ENCODE assay signal across 9 cellular contexts in genomic region chr6:132511159-132511835, GRCh38. TPM values are rescaled to one million over a fixed set of nuclear protein-coding genes. Genes with fewer than 3 reads are reported as not detected.
DNase-seq lines count a peak whose midpoint lies in the region; ATAC-seq, FAIRE-seq and TF ChIP-seq lines count a peak whose summit lies in the region.
"Had no signal": no experiment of that assay in that cellular context is flagged by ENCODE, and none has a peak within 500 bp of the region (broad histone marks: within the 10 kb centered on the region; RNA-seq: fewer than 3 reads in every experiment).

No MANE protein-coding gene starts in this region.

- H3K4me1 ChIP-seq in GM12878 (ENCODE audit: control insufficient read depth, insufficient read depth, low read length) (peaks cover 9% of the 10 kb centered on the region), mesendoderm (ENCODE audit: control insufficient read depth, low read depth, low read length) (no peaks in the 10 kb centered on the region)

- H3K27ac ChIP-seq in GM12878 (ENCODE audit: control insufficient read depth, insufficient read depth) (peak overlapping the region; percentile 63), mesendoderm (ENCODE audit: low read depth, low read length) (no peak overlapping the region)

- no peak overlapping the region for H2BK15ac ChIP-seq in mesendoderm (replicated peaks; ENCODE audit: low read depth)

- H3K4ac ChIP-seq in mesendoderm (ENCODE audit: low read depth, low read length), result no peak overlapping the region

- peak overlapping the region; percentile 79 for H3K4me3 ChIP-seq in AG10803 (ENCODE audit: low read length)
- H3K4me3 ChIP-seq in GM12878, result peak overlapping the region; percentile 61
- no peak overlapping the region for H3K4me3 ChIP-seq in mesendoderm (ENCODE audit: low read length)

- H3K9ac ChIP-seq in GM12878 (ENCODE audit: control insufficient read depth, insufficient read depth, low read length), result peak overlapping the region; percentile 51
- H3K9ac ChIP-seq in mesendoderm (ENCODE audit: low read length), result no peak overlapping the region

- peaks cover 8% of the 10 kb centered on the region for H3K79me1 ChIP-seq in mesendoderm (ENCODE audit: low read length)

- H3K56ac ChIP-seq in mesendoderm (ENCODE audit: low read length), result no peak overlapping the region

- RAD21 ChIA-PET in GM12878 (lab: Charles Lee; ENCODE audit: unreplicated experiment), result interaction anchor here (0.7 to 2.4 kb wide), 2 partner anchors 16 to 27 kb away, joined by 3 to 10 read pairs; no protein-coding TSS in a partner anchor

- no peak overlapping the region for H2AK5ac ChIP-seq in mesendoderm (ENCODE audit: low read length)

- no peak for FAIRE-seq in GM12878 (lab: Jason Lieb, UNC)
- FAIRE-seq: colon had no signal

- H2BK120ac ChIP-seq in mesendoderm (ENCODE audit: low read depth, low read length), result no peak overlapping the region

- SMC1A ChIA-PET in GM12878 (lab: Charles Lee; ENCODE audit: uncharacterized antibody, unreplicated experiment), result interaction anchor here (2.1 to 3.0 kb wide), 2 partner anchors 15 to 231 kb away, joined by 7 to 24 read pairs; no protein-coding TSS in a partner anchor

- no peak overlapping the region for H4K8ac ChIP-seq in mesendoderm (ENCODE audit: low read depth, low read length)

- peaks cover 68% of the 10 kb centered on the region for H3K79me2 ChIP-seq in GM12878 (ENCODE audit: control insufficient read depth, insufficient read depth, low read length)
- peaks cover 12% of the 10 kb centered on the region for H3K79me2 ChIP-seq in mesendoderm (ENCODE audit: control insufficient read depth, insufficient read depth, low read length)

- no peak; a peak in 1 of 4 replicates for TF ChIP-seq EP300 in GM12878 (IDR thresholded peaks at IDR 0.05; ENCODE audit: borderline replicate concordance in 1 of 2, control insufficient read depth in 1 of 2, low read depth in 2 of 2, low read length in 2 of 2)

- TF ChIP-seq POLR2A in GM12878 (IDR thresholded peaks at IDR 0.05; ENCODE audit: low read depth, low read length), result no peak

- intact Hi-C loops in GM12878 (cut with micrococcal nuclease; ENCODE audit: unreplicated experiment), result loop anchor here (5.0 to 10.0 kb wide), 3 partner anchors 251 to 1444 kb away; partner anchors contain the start of genes RPS12 and TBPL1

- TF ChIP-seq RAD21 in GM12878 (IDR thresholded peaks at IDR 0.05; ENCODE audit: insufficient read depth, low read depth, low read length), result no peak

- TF ChIP-seq CTCF in AG10803 (conservative IDR thresholded peaks at IDR 0.05; ENCODE audit: low read length), result no peak
- TF ChIP-seq CTCF in GM12878 (IDR thresholded peaks at IDR 0.05 in 2 of 3, conservative IDR thresholded peaks at IDR 0.05 in 1 of 3; ENCODE audit: control insufficient read depth in 2 of 3, extremely low read depth in 1 of 3, insufficient read depth in 1 of 3, low read depth in 3 of 3, low read length in 3 of 3), result no peak

- POLR2A ChIA-PET in GM12878 (lab: Charles Lee), result interaction anchor here (0.6 to 2.7 kb wide), 2 partner anchors 10 to 15 kb away, joined by 5 to 25 read pairs; no protein-coding TSS in a partner anchor

- no peak overlapping the region for H2AFZ ChIP-seq in GM12878 (ENCODE audit: control insufficient read depth, low read depth, low read length)

- no peak overlapping the region for H2BK5ac ChIP-seq in mesendoderm (ENCODE audit: low read length)

- H4K20me1 ChIP-seq in GM12878 (ENCODE audit: control insufficient read depth, insufficient read depth), result no peaks in the 10 kb centered on the region

- peak overlapping the region; percentile 51 for H3K23ac ChIP-seq in mesendoderm (ENCODE audit: low read length)

- H3K36me3 ChIP-seq in GM12878 (ENCODE audit: control insufficient read depth in 2 of 2, insufficient read depth in 2 of 2, low read length in 1 of 2) (peaks cover 0 to 11% of the 10 kb centered on the region in 2 experiments; a peak in 1 of 4 replicates), mesendoderm (ENCODE audit: control insufficient read depth, insufficient read depth, low read length) (no peaks in the 10 kb centered on the region)

- H3K27me3 ChIP-seq in GM12878 (replicated peaks in 1 of 2; ENCODE audit: control insufficient read depth in 2 of 2, insufficient read depth in 2 of 2, low read length in 1 of 2), result no peaks in the 10 kb centered on the region
- no peaks in the 10 kb centered on the region for H3K27me3 ChIP-seq in mesendoderm (ENCODE audit: insufficient read depth, low read length, poor library complexity)

- no peak overlapping the region for H3K18ac ChIP-seq in mesendoderm (ENCODE audit: low read length)

- DNase-seq in AG10803 (ENCODE audit: low read depth) (no peak), HCEC 1CT (peak; percentile 49), GM12878 (ENCODE audit: low read depth, low spot score) (no peak), mesendoderm (no peak), GOT3 (lab: John Stamatoyannopoulos, UW) (no peak), SKM-1 (lab: John Stamatoyannopoulos, UW; ENCODE audit: unreplicated experiment) (no peak), hippocampal formation (lab: John Stamatoyannopoulos, UW) (no peak), AG08396 (ENCODE audit: low spot score) (no peak)

- WGBS in GM12878 (ENCODE audit: insufficient coverage, insufficient replicate concordance, low lambda C conversion rate, missing lambda C conversion rate), result 1% methylated on average over 5 of the region's 5 CpGs
- WGBS in mesendoderm (ENCODE audit: extremely low coverage, insufficient coverage, low lambda C conversion rate), result no CpG with 5 or more reads among the region's 5 CpGs

- H3K4me2 ChIP-seq in GM12878 (ENCODE audit: control insufficient read depth, insufficient read depth) (peak overlapping the region; percentile 67), mesendoderm (ENCODE audit: low read length) (no peak overlapping the region)

- in situ Hi-C loops in GM12878 (cut with MboI), result no loop called here

- no peaks in the 10 kb centered on the region for H3K9me3 ChIP-seq in GM12878 (replicated peaks; ENCODE audit: control insufficient read depth, insufficient read depth, low read length)

- peak; percentile 40 for ATAC-seq in GM12878

- no peak overlapping the region for H4K5ac ChIP-seq in mesendoderm (ENCODE audit: low read length)

- BruUV-seq in GM12878 (replicated peaks; lab: Mats Ljungman, UMichigan), result no TSS peak

- CTCF ChIA-PET in GM12878 (lab: Yijun Ruan, JAX), result interaction anchor here (0.8 to 1.0 kb wide), 2 partner anchors 11 to 27 kb away, joined by 3 to 4 read pairs; no protein-coding TSS in a partner anchor

RNA-seq across cellular contexts. Expression of gene STX7, which starts 1.6 kb away (rescaled TPM):
- total RNA-seq in GM12878 (2013; cell fraction: nucleolus; rRNA removed), result 94.1 and 97.1 TPM in 2 replicates
- 28.8 and 33.4 TPM in 2 replicates for total RNA-seq in GM12878 (2014; rRNA removed)
- total RNA-seq in GM12878 (2014; rRNA removed; fragmentation: Illumina TruSeq; extraction: Trizol), result 44.2 and 50.1 TPM in 2 replicates
- 57.9 and 60.8 TPM in 2 replicates for total RNA-seq in GM12878 (2021)
- 17.1 TPM for polyA plus RNA-seq in GM12878 (2011; ENCODE audit: low read depth)
- polyA plus RNA-seq in GM12878 (2011; rRNA removed), result 75.5 and 95.5 TPM in 2 replicates
- 23.5 and 24.8 TPM in 2 replicates for polyA plus RNA-seq in GM12878 (2011; cell fraction: cytosol; rRNA removed)
- 41.1 and 47.0 TPM in 2 replicates for polyA plus RNA-seq in GM12878 (2011; cell fraction: nucleus; rRNA removed)
- polyA plus RNA-seq in GM12878 (2012), result 23.6 and 39.4 TPM in 2 replicates
- 66.1 and 70.2 TPM in 2 replicates for polyA plus RNA-seq in GM12878 (2014; fragmentation: Illumina TruSeq; extraction: Trizol)
- polyA plus RNA-seq in GM12878 (2014; fragmentation: Nextera tagmentation; extraction: Ambion mirVana), result 10 to 100 TPM; 26.5 to 30.7 TPM
- 38.6 and 40.0 TPM in 2 replicates for polyA plus RNA-seq in GM12878 (2014; rRNA removed)
- 10 to 100 TPM; 52.5 to 58.1 TPM for polyA plus RNA-seq in GM12878 (2016; fragmentation: Nextera tagmentation; extraction: Ambion mirVana)
- polyA minus RNA-seq in GM12878 (2011; rRNA and poly(A)+ RNA removed), result 33.6 and 41.0 TPM in 2 replicates
- polyA minus RNA-seq in GM12878 (2011; cell fraction: cytosol; rRNA and poly(A)+ RNA removed), result 24.6 and 27.8 TPM in 2 replicates
- 60.2 and 102 TPM in 2 replicates for polyA minus RNA-seq in GM12878 (2011; cell fraction: nucleus; rRNA and poly(A)+ RNA removed)
- polyA plus RNA-seq in mesendoderm (2013, experiment 1 of 2), result 16.6 TPM
- 16.4 TPM for polyA plus RNA-seq in mesendoderm (2013, experiment 2 of 2)

RNA-seq across cellular contexts. Expression of gene TAAR9, which starts 26.8 kb away (rescaled TPM):
- total RNA-seq in GM12878 (2013; cell fraction: nucleolus; rRNA removed), result not detected in 2 replicates
- total RNA-seq in GM12878 (2014; rRNA removed) (not detected in 2 replicates), GM12878 (2014; rRNA removed; fragmentation: Illumina TruSeq; extraction: Trizol) (not detected in 2 replicates), GM12878 (2021) (not detected in 2 replicates)
- polyA plus RNA-seq in GM12878 (2011; ENCODE audit: low read depth), result not detected
- polyA plus RNA-seq in GM12878 (2011; rRNA removed) (not detected in 2 replicates), GM12878 (2014; fragmentation: Illumina TruSeq; extraction: Trizol) (not detected in 2 replicates), GM12878 (2014; fragmentation: Nextera tagmentation; extraction: Ambion mirVana) (not detected), GM12878 (2014; rRNA removed) (not detected in 2 replicates), GM12878 (2016; fragmentation: Nextera tagmentation; extraction: Ambion mirVana) (not detected)
- polyA plus RNA-seq in GM12878 (2011; cell fraction: cytosol; rRNA removed), result not detected in 2 replicates
- polyA plus RNA-seq in GM12878 (2011; cell fraction: nucleus; rRNA removed), result not detected in 2 replicates
- polyA plus RNA-seq in GM12878 (2012), result not detected in 2 replicates
- polyA minus RNA-seq in GM12878 (2011; rRNA and poly(A)+ RNA removed), result not detected in 2 replicates
- not detected in 2 replicates for polyA minus RNA-seq in GM12878 (2011; cell fraction: cytosol; rRNA and poly(A)+ RNA removed)
- not detected in 2 replicates for polyA minus RNA-seq in GM12878 (2011; cell fraction: nucleus; rRNA and poly(A)+ RNA removed)
- polyA plus RNA-seq in mesendoderm (2013, experiment 1 of 2), result not detected
- not detected for polyA plus RNA-seq in mesendoderm (2013, experiment 2 of 2)

RNA-seq across cellular contexts. Expression of gene TAAR8, which starts 41.2 kb away (rescaled TPM):
- total RNA-seq in GM12878 (2013; cell fraction: nucleolus; rRNA removed), result not detected in 2 replicates
- total RNA-seq in GM12878 (2014; rRNA removed) (not detected in 2 replicates), GM12878 (2014; rRNA removed; fragmentation: Illumina TruSeq; extraction: Trizol) (not detected in 2 replicates), GM12878 (2021) (not detected in 2 replicates)
- polyA plus RNA-seq in GM12878 (2011; ENCODE audit: low read depth), result not detected
- polyA plus RNA-seq in GM12878 (2011; rRNA removed) (not detected in 2 replicates), GM12878 (2014; fragmentation: Illumina TruSeq; extraction: Trizol) (not detected in 2 replicates), GM12878 (2014; fragmentation: Nextera tagmentation; extraction: Ambion mirVana) (not detected), GM12878 (2014; rRNA removed) (not detected in 2 replicates), GM12878 (2016; fragmentation: Nextera tagmentation; extraction: Ambion mirVana) (not detected)
- not detected in 2 replicates for polyA plus RNA-seq in GM12878 (2011; cell fraction: cytosol; rRNA removed)
- not detected in 2 replicates for polyA plus RNA-seq in GM12878 (2011; cell fraction: nucleus; rRNA removed)
- not detected in 2 replicates for polyA plus RNA-seq in GM12878 (2012)
- not detected in 2 replicates for polyA minus RNA-seq in GM12878 (2011; rRNA and poly(A)+ RNA removed)
- polyA minus RNA-seq in GM12878 (2011; cell fraction: cytosol; rRNA and poly(A)+ RNA removed), result not detected in 2 replicates
- polyA minus RNA-seq in GM12878 (2011; cell fraction: nucleus; rRNA and poly(A)+ RNA removed), result not detected in 2 replicates
- polyA plus RNA-seq in mesendoderm (2013, experiment 1 of 2), result not detected
- not detected for polyA plus RNA-seq in mesendoderm (2013, experiment 2 of 2)

RNA-seq across cellular contexts. Expression of gene TAAR6, which starts 58.8 kb away (rescaled TPM):
- total RNA-seq in GM12878 (2013; cell fraction: nucleolus; rRNA removed), result not detected in 2 replicates
- total RNA-seq in GM12878 (2014; rRNA removed), result not detected in 2 replicates
- not detected in 2 replicates for total RNA-seq in GM12878 (2014; rRNA removed; fragmentation: Illumina TruSeq; extraction: Trizol)
- not detected in 2 replicates for total RNA-seq in GM12878 (2021)
- not detected for polyA plus RNA-seq in GM12878 (2011; ENCODE audit: low read depth)
- not detected in 2 replicates for polyA plus RNA-seq in GM12878 (2011; rRNA removed)
- polyA plus RNA-seq in GM12878 (2011; cell fraction: cytosol; rRNA removed), result not detected in 2 replicates
- polyA plus RNA-seq in GM12878 (2011; cell fraction: nucleus; rRNA removed), result not detected in 2 replicates
- not detected in 2 replicates for polyA plus RNA-seq in GM12878 (2012)
- polyA plus RNA-seq in GM12878 (2014; fragmentation: Illumina TruSeq; extraction: Trizol), result not detected in 2 replicates
- not detected for polyA plus RNA-seq in GM12878 (2014; fragmentation: Nextera tagmentation; extraction: Ambion mirVana)
- not detected in 2 replicates for polyA plus RNA-seq in GM12878 (2014; rRNA removed)
- polyA plus RNA-seq in GM12878 (2016; fragmentation: Nextera tagmentation; extraction: Ambion mirVana), result not detected
- polyA minus RNA-seq in GM12878 (2011; rRNA and poly(A)+ RNA removed), result not detected in 2 replicates
- not detected in 2 replicates for polyA minus RNA-seq in GM12878 (2011; cell fraction: cytosol; rRNA and poly(A)+ RNA removed)
- not detected in 2 replicates for polyA minus RNA-seq in GM12878 (2011; cell fraction: nucleus; rRNA and poly(A)+ RNA removed)
- polyA plus RNA-seq in mesendoderm (2013, experiment 1 of 2), result not detected
- polyA plus RNA-seq in mesendoderm (2013, experiment 2 of 2), result not detected
